8 cellular contexts compared by ENCODE assay signal in the genomic region with DNA sequence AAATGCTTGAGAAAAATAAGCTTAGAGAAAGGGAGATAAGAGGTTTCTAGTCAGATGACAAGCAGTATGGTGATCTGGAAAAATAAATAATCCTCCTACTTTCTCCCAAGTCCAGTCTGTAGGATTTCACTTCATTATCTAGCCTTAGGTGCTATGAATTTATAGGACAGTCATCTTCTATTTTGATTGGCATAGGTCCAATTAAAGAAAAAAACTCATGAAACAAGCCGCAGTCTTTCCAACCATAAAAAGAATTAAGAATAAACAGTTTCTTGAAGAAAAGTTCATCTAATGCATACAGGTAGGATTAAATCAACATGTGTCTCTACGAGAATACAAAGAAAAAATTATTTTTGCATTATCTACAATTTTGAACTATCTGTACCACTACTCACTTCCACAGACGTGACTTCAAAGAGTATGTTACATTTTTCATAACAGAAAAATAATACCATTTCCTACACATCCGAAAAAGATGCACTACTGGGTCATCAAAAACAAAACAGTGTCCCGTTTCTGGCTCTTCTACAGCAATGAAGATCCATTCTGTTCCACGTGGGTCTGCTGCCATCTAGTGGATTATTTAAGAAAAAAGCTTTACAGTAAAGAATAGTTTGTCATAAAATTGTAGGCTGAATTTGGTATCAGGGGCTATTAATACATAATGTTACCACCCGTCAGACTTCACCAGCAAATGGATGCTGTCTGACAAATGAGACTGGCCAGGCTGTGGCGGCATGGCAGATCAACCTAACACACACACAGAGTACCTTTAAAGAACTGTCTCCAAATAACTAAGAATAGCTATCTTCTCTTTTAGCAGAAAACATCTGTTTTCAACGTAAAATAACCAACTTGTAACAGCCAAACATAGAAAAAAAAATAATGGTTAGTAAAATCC. TPM values are rescaled to one million over a fixed set of nuclear protein-coding genes. Genes with fewer than 3 reads are reported as not detected.
DNase-seq lines count a peak whose midpoint lies in the region; ATAC-seq and TF ChIP-seq lines count a peak whose summit lies in the region.

No MANE protein-coding gene starts in this region.

- WGBS in lung, 2 donors: 37 to 49% methylated on average over 9 of the region's 9 CpGs

- TF ChIP-seq CTCF in AG09319 (IDR thresholded peaks at IDR 0.05; ENCODE audit: low read depth, low read length): peak; percentile 55
- TF ChIP-seq CTCF in GM12875 (IDR thresholded peaks at IDR 0.05; ENCODE audit: borderline replicate concordance, insufficient read depth, low read depth, low read length): peak; percentile 44; the same call in 1 of the 2 replicates
- peak; percentile 43 for TF ChIP-seq CTCF in lung (IDR thresholded peaks at IDR 0.05; ENCODE audit: control extremely low read depth, extremely low read depth)

- H3K9me3 ChIP-seq in lung (ENCODE audit: control insufficient read depth in 2 of 2, insufficient read depth in 1 of 2, low read length in 1 of 2): no peaks in the 10 kb centered on the region

- H3K36me3 ChIP-seq in lung (ENCODE audit: control insufficient read depth in 2 of 2, insufficient read depth in 2 of 2, low read length in 2 of 2): peaks cover 0 to 2% of the 10 kb centered on the region in 2 donors

- H3K4me3 ChIP-seq in GM12875 (ENCODE audit: low read depth, low read length): no peak overlapping the region
- H3K4me3 ChIP-seq in lung: no peak overlapping the region

- no peak overlapping the region for H3K27ac ChIP-seq in lung (ENCODE audit: low read depth in 1 of 2, low read length in 1 of 2)

- H3K4me1 ChIP-seq in lung (ENCODE audit: control insufficient read depth in 2 of 2, insufficient read depth in 2 of 2, low read length in 2 of 2): peaks cover 0 to 3% of the 10 kb centered on the region in 2 donors

- no peaks in the 10 kb centered on the region for H3K27me3 ChIP-seq in lung (ENCODE audit: control insufficient read depth, insufficient read depth)

- ATAC-seq in HG02763 (IDR thresholded peaks at IDR 0.05; ENCODE audit: unreplicated experiment) (peak; percentile 61), lung (ENCODE audit: insufficient read depth, low FRiP score) (peak; percentile 75)

- peak; percentile 29 for DNase-seq in AG09319 (ENCODE audit: extremely low read depth, low read depth)
- DNase-seq in NCI-H1417 (lab: John Stamatoyannopoulos, UW): peak; percentile 58 to 89 (median 74)
- DNase-seq in T-helper 1 cell: peak in 4 of 5 donors; percentile 24 to 55 (median 37)
- peak; percentile 66 for DNase-seq in dedifferentiated amniotic fluid mesenchymal stem cell (ENCODE audit: extremely low spot score)
- DNase-seq in lung (ENCODE audit: low spot score): no peak
- DNase-seq in superior temporal gyrus (ENCODE audit: extremely low spot score): peak; percentile 93

RNA-seq across cellular contexts. Expression of a gene that starts 28.9 kb away (rescaled TPM):
- 10 to 100 TPM; 61.2 to 84.8 TPM for total RNA-seq in lung
- 10 to 100 TPM; 14.8 to 39.3 TPM for polyA plus RNA-seq in lung

RNA-seq across cellular contexts. Expression of a gene that starts 54.0 kb away (rescaled TPM):
- total RNA-seq in lung: not detected
- not detected for polyA plus RNA-seq in lung
